ENCODE assay signal across 16 cellular contexts in genomic region chr2:113076917-113077669, GRCh38. TPM values are rescaled to one million over a fixed set of nuclear protein-coding genes. Genes with fewer than 3 reads are reported as not detected.
A peak's percentile ranks its signal among the peaks of the same experiment; 100 is the strongest.
DNase-seq lines count a peak whose midpoint lies in the region; ATAC-seq and TF ChIP-seq lines count a peak whose summit lies in the region.
"Had no signal": no experiment of that assay in that cellular context is flagged by ENCODE, and none has a peak within 500 bp of the region (broad histone marks: within the 10 kb centered on the region; RNA-seq: fewer than 3 reads in every experiment).

No MANE protein-coding gene starts in this region.

- no peak overlapping the region for H3K4me2 ChIP-seq in mammary epithelial cell (ENCODE audit: insufficient read depth, low read depth, low read length)

- dilution Hi-C loops in mammary epithelial cell (cut with HindIII; ENCODE audit: low sequenced_read_pairs) = no loop called here

- no peak overlapping the region for H2AFZ ChIP-seq in mammary epithelial cell (ENCODE audit: low read depth, low read length)

- H3K36me3 Mint-ChIP-seq in CD8-positive, alpha-beta memory T cell = no peaks in the 10 kb centered on the region
- H3K36me3 Mint-ChIP-seq: CD14-positive monocyte had no signal

- H3K4me1 Mint-ChIP-seq in CD8-positive, alpha-beta memory T cell = peaks cover 4 to 9% (median 9%) of the 10 kb centered on the region in 3 donors

- WGBS in mammary epithelial cell (ENCODE audit: low coverage, missing lambda C conversion rate) = 86% methylated on average over 3 of the region's 3 CpGs

- H3K9me3 ChIP-seq in HEK293 (ENCODE audit: control insufficient read depth, insufficient read depth, low read depth, low read length) (no peaks in the 10 kb centered on the region), mammary epithelial cell (replicated peaks; ENCODE audit: insufficient read depth, low read length) (no peaks in the 10 kb centered on the region)
- no peaks in the 10 kb centered on the region for H3K9me3 ChIP-seq in CD8-positive, alpha-beta memory T cell (ENCODE audit: low read length)

- POLR2A ChIA-PET in HEK293 (lab: Yijun Ruan, JAX) = no interaction called here
- POLR2A ChIA-PET in CD8-positive, alpha-beta memory T cell (lab: Charles Lee) = no interaction called here

- H3K27me3 Mint-ChIP-seq in CD8-positive, alpha-beta memory T cell = peaks cover 10 to 18% of the 10 kb centered on the region in 2 donors

- intact Hi-C loops in mammary epithelial cell (cut with micrococcal nuclease) (loop anchor here (5.0 kb wide), 1 partner anchor 105 kb away; no protein-coding TSS in a partner anchor), left colon (cut with DNase I, micrococcal nuclease) (no loop called here)

- no peaks in the 10 kb centered on the region for H3K27me3 ChIP-seq in mammary epithelial cell (ENCODE audit: insufficient read depth, low read length)
- H3K27me3 ChIP-seq in CD8-positive, alpha-beta memory T cell (ENCODE audit: insufficient read depth, low read length, poor library complexity, severe bottlenecking) = no peaks in the 10 kb centered on the region

- H3K4me1 ChIP-seq in HEK293 (ENCODE audit: control insufficient read depth, insufficient read depth, low read length) (no peaks in the 10 kb centered on the region), mammary epithelial cell (ENCODE audit: insufficient read depth, low read length) (peaks cover 62% of the 10 kb centered on the region)
- peaks cover 9% of the 10 kb centered on the region for H3K4me1 ChIP-seq in CD8-positive, alpha-beta memory T cell (ENCODE audit: insufficient read depth, low read length)

- BruUV-seq in mammary epithelial cell (replicated peaks; lab: Mats Ljungman, UMichigan) = no TSS peak

- peak; percentile 37 for ATAC-seq in left colon

- H3K79me2 ChIP-seq in mammary epithelial cell (ENCODE audit: insufficient read depth, low read length) = no peaks in the 10 kb centered on the region

- H3K4me3 Mint-ChIP-seq in CD8-positive, alpha-beta memory T cell = no peak overlapping the region
- H3K4me3 Mint-ChIP-seq: CD14-positive monocyte had no signal

- H3K36me3 ChIP-seq in HEK293 (ENCODE audit: control insufficient read depth in 2 of 2, insufficient read depth in 1 of 2, low read length in 2 of 2) (no peaks in the 10 kb centered on the region), mammary epithelial cell (ENCODE audit: insufficient read depth, low read length) (no peaks in the 10 kb centered on the region)
- H3K36me3 ChIP-seq in CD8-positive, alpha-beta memory T cell (ENCODE audit: insufficient read depth, low read length) = no peaks in the 10 kb centered on the region

- H4K20me1 ChIP-seq in mammary epithelial cell (ENCODE audit: insufficient read depth, low read length) = no peaks in the 10 kb centered on the region

- TF ChIP-seq CTCF in C4-2B (conservative IDR thresholded peaks at IDR 0.05) = no peak
- no peak for TF ChIP-seq CTCF in HEK293 (tag by site-specific recombination; IDR thresholded peaks at IDR 0.05)
- no peak for TF ChIP-seq CTCF in mammary epithelial cell (conservative IDR thresholded peaks at IDR 0.05 in 1 of 2, IDR thresholded peaks at IDR 0.05 in 1 of 2; ENCODE audit: extremely low read depth in 1 of 2, insufficient read depth in 1 of 2, low read depth in 1 of 2, low read length in 2 of 2)

- CTCF ChIA-PET in HEK293 (lab: Yijun Ruan, JAX) = interaction anchor here (0.7 to 1.7 kb wide), 3 partner anchors 78 to 135 kb away, joined by 3 to 7 read pairs (median 3); no protein-coding TSS in a partner anchor
- CTCF ChIA-PET in mammary epithelial cell (lab: Charles Lee; ENCODE audit: low non-redundant PET) = interaction anchor here (0.7 to 0.8 kb wide), 2 partner anchors 36 to 124 kb away, joined by 5 to 13 read pairs; no protein-coding TSS in a partner anchor
- CTCF ChIA-PET in CD8-positive, alpha-beta memory T cell (lab: Charles Lee) = interaction anchor here (1.7 kb wide), 1 partner anchor 122 kb away, joined by 5 read pairs; no protein-coding TSS in a partner anchor

- peak overlapping the region; percentile 45; the same call in 1 of the 2 replicates for H3K27ac ChIP-seq in C4-2B
- no peak overlapping the region for H3K27ac ChIP-seq in HEK293 (ENCODE audit: extremely low read depth, low read depth, low read length)
- peak overlapping the region; percentile 98 for H3K27ac ChIP-seq in mammary epithelial cell (ENCODE audit: insufficient read depth, low read depth, low read length)
- H3K27ac ChIP-seq in CD8-positive, alpha-beta memory T cell (ENCODE audit: low read depth, low read length) = no peak overlapping the region

- H3K27ac Mint-ChIP-seq in CD8-positive, alpha-beta memory T cell = no peak overlapping the region

- H3K4me3 ChIP-seq in HEK293 (ENCODE audit: low read depth, low read length) = no peak overlapping the region
- no peak overlapping the region for H3K4me3 ChIP-seq in mammary epithelial cell (replicated peaks in 1 of 3; ENCODE audit: insufficient read depth in 1 of 3, low read depth in 2 of 3, low read length in 3 of 3)
- no peak overlapping the region for H3K4me3 ChIP-seq in CD8-positive, alpha-beta memory T cell (ENCODE audit: low read length)

- no peaks in the 10 kb centered on the region for H3K9me3 Mint-ChIP-seq in CD8-positive, alpha-beta memory T cell

- DNase-seq in mammary epithelial cell (no peak), left colon (no peak), KG1 (lab: John Stamatoyannopoulos, UW) (no peak)
- no peak for DNase-seq in CD8-positive, alpha-beta memory T cell
- DNase-seq in stimulated activated CD4-positive, alpha-beta T cell treated with anti-CD3 and anti-CD28 coated beads, Interleukin-12 subunit alpha, Interleukin-12 subunit beta, amount 100 ng/mL, for 4 hours = no peak
- DNase-seq in activated T-cell treated with anti-CD3 and anti-CD28 coated beads, Interleukin-2, amount 50 U/mL, for 1 hour = no peak
- DNase-seq: DMS79 treated with DMSO at 0.1 percent for 48 hours, NCI-H1930, NCI-H2171 treated with DMSO at 0.1 percent for 48 hours, NCI-H748 treated with DMSO at 0.1 percent for 48 hours had no signal

- in situ Hi-C loops in mammary epithelial cell (cut with MboI; ENCODE audit: low sequenced_read_pairs in 2 of 2) = no loop called here

- no peak overlapping the region for H3K9ac ChIP-seq in mammary epithelial cell (ENCODE audit: insufficient read depth, low read length)

TF ChIP-seq in HEK293, 187 proteins besides CTCF, POLR2A, EP300 and RAD21:
- peak; percentile 91 for TF ChIP-seq ZNF513 (tag by site-specific recombination; IDR thresholded peaks at IDR 0.05)
- no peak for TF ChIP-seq ZNF24 (tag by site-specific recombination; IDR thresholded peaks at IDR 0.05)
- no peak for TF ChIP-seq ZBTB8A (tag by site-specific recombination; IDR thresholded peaks at IDR 0.05)
- TF ChIP-seq EGR2 (tag by site-specific recombination; IDR thresholded peaks at IDR 0.05; ENCODE audit: low read depth) = peak; percentile 60; the same call in 1 of the 2 replicates

RNA-seq across cellular contexts. Expression of gene IL1F10, which starts 9.3 kb away (rescaled TPM):
- total RNA-seq in mammary epithelial cell (not detected), left colon (not detected)
- 0.09 TPM for polyA plus RNA-seq in mammary epithelial cell
- not detected for polyA minus RNA-seq in mammary epithelial cell
- not detected for total RNA-seq in CD8-positive, alpha-beta memory T cell
- not detected for polyA plus RNA-seq in CD8-positive, alpha-beta memory T cell
- total RNA-seq: A673, G401, NCI-H460 had no signal
- polyA plus RNA-seq: CD14-positive monocyte had no signal

RNA-seq across cellular contexts. Expression of gene IL36RN, which starts 18.1 kb away (rescaled TPM):
- total RNA-seq in mammary epithelial cell (1 to 10 TPM in 1 of 2 donors, under 1 TPM in 1; 0.67 to 1.3 TPM), left colon (not detected)
- polyA plus RNA-seq in mammary epithelial cell = 0.46 TPM
- polyA minus RNA-seq in mammary epithelial cell = not detected
- total RNA-seq in CD8-positive, alpha-beta memory T cell = not detected
- polyA plus RNA-seq in CD8-positive, alpha-beta memory T cell = not detected
- total RNA-seq: A673, G401, NCI-H460 had no signal
- polyA plus RNA-seq: CD14-positive monocyte had no signal

RNA-seq across cellular contexts. Expression of gene IL36B, which starts 24.4 kb away (rescaled TPM):
- not detected for total RNA-seq in mammary epithelial cell
- polyA plus RNA-seq in mammary epithelial cell = 0.07 TPM
- not detected for polyA minus RNA-seq in mammary epithelial cell
- total RNA-seq in left colon = not detected
- not detected for total RNA-seq in CD8-positive, alpha-beta memory T cell
- polyA plus RNA-seq in CD8-positive, alpha-beta memory T cell = not detected
- total RNA-seq: A673, G401, NCI-H460 had no signal
- polyA plus RNA-seq: CD14-positive monocyte had no signal

RNA-seq across cellular contexts. Expression of gene IL1RN, which starts 50.3 kb away (rescaled TPM):
- total RNA-seq in mammary epithelial cell (10 to 100 TPM in 1 of 2 donors, 1 to 10 TPM in 1; 1.0 to 18.0 TPM), left colon (10 to 100 TPM in 1 of 2 donors, 1 to 10 TPM in 1; 2.6 to 15.7 TPM)
- polyA plus RNA-seq in mammary epithelial cell = 38.0 TPM
- polyA minus RNA-seq in mammary epithelial cell = 21.7 TPM
- 1 to 10 TPM; 1.2 to 2.3 TPM for total RNA-seq in CD8-positive, alpha-beta memory T cell
- not detected for polyA plus RNA-seq in CD8-positive, alpha-beta memory T cell
- total RNA-seq: A673, G401, NCI-H460 had no signal

Comparison
In these comparisons a context has a peak if more than half of its experiments do, and no peak if none do; other contexts are left out.
1. H3K27ac ChIP-seq: peak in C4-2B (single experiment) and mammary epithelial cell (single experiment); none in HEK293 (single experiment) and CD8-positive, alpha-beta memory T cell (single experiment).